8 cellular contexts compared by ENCODE assay signal in the genomic region with DNA sequence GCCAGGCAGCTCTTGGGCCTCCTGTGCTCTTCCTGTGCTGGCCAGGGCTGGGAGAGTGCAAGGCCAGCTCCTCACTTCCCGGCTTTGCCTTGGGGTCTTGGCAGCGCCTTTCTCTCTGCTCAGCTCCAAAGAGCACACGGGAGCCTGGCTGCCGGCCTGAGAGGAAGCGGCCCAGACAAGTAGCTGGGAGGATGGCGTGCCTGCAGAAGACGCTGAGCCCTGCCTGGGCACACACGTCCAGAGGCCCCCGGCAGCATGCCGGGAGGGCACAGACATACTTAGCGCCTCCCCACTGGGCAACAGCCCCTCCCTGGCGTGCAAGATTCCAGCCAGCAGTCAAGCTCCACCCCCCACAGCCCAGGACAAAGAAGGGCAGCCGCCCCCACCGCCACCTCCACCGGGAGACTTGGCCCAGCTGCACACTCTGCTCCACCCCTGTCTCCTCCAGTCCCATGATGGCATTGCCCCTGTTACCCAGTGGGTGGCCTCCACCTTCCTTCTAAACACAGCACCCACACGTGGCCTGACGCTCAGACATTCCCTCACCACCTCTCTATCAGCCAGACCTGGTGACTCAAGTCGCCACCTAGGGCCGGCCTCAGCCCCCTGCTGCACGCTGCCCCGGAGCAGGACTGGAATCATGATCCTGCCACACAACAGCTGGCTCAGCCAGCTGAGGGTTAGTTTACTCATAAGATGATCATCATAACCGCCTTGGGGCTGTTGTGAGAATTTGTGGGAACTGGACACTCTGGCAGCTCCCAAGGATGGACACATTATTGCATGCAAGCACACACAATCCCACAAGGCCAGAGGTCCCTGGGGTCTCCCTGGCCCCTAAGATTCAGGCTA. TPM values are rescaled to one million over a fixed set of nuclear protein-coding genes. Genes with fewer than 3 reads are reported as not detected.
DNase-seq lines count a peak whose midpoint lies in the region; ATAC-seq, FAIRE-seq and TF ChIP-seq lines count a peak whose summit lies in the region.

No MANE protein-coding gene starts in this region.

- no peaks in the 10 kb centered on the region for H3K36me3 Mint-ChIP-seq in activated CD4-positive, alpha-beta memory T cell treated with anti-CD3 and anti-CD28 coated beads, Interleukin-2, amount 10 ng/mL, durations not matched to agents 7 days and 5 days (ENCODE audit: low read depth)
- no peaks in the 10 kb centered on the region for H3K36me3 Mint-ChIP-seq in endodermal cell (ENCODE audit: low read depth)

- H3K4me1 Mint-ChIP-seq in activated CD4-positive, alpha-beta memory T cell treated with anti-CD3 and anti-CD28 coated beads, Interleukin-2, amount 10 ng/mL, durations not matched to agents 7 days and 5 days, result peaks cover 18% of the 10 kb centered on the region
- H3K4me1 Mint-ChIP-seq in endodermal cell, result peaks cover 15% of the 10 kb centered on the region
- peaks cover 15% of the 10 kb centered on the region for H3K4me1 Mint-ChIP-seq in stimulated activated naive CD8-positive, alpha-beta T cell treated with anti-CD3 and anti-CD28 coated beads, Interleukin-15, amount 100 ng/mL, for 72 hours

- H3K36me3 ChIP-seq in endodermal cell (ENCODE audit: control insufficient read depth, insufficient read depth, low read length) (no peaks in the 10 kb centered on the region), mesodermal cell (ENCODE audit: control insufficient read depth, insufficient read depth, low read length) (no peaks in the 10 kb centered on the region)

- no peak overlapping the region for H3K27ac Mint-ChIP-seq in activated CD4-positive, alpha-beta memory T cell treated with anti-CD3 and anti-CD28 coated beads, Interleukin-2, amount 10 ng/mL, durations not matched to agents 7 days and 5 days
- peak overlapping the region; percentile 98 for H3K27ac Mint-ChIP-seq in endodermal cell
- peak overlapping the region in 1 of 2 donors; percentile 81 for H3K27ac Mint-ChIP-seq in stimulated activated naive CD8-positive, alpha-beta T cell treated with anti-CD3 and anti-CD28 coated beads, Interleukin-15, amount 100 ng/mL, for 72 hours

- POLR2A ChIA-PET in activated CD4-positive, alpha-beta memory T cell treated with anti-CD3 and anti-CD28 coated beads, Interleukin-2, amount 10 ng/mL, durations not matched to agents 7 days and 5 days (lab: Charles Lee), result no interaction called here

- DNase-seq in COLO829 (ENCODE audit: low spot score), result peak; percentile 77
- peak; percentile 97 for DNase-seq in H54 (ENCODE audit: insufficient read length, low spot score)
- DNase-seq in NCI-H226, result peak; percentile 95
- DNase-seq in activated CD4-positive, alpha-beta memory T cell treated with anti-CD3 and anti-CD28 coated beads, Interleukin-2, amount 10 ng/mL, durations not matched to agents 7 days and 5 days, result peak; percentile 52
- DNase-seq in endodermal cell, result peak; percentile 95
- peak; percentile 31 to 57 for DNase-seq in stimulated activated naive CD8-positive, alpha-beta T cell treated with anti-CD3 and anti-CD28 coated beads, Interleukin-15, amount 100 ng/mL, for 72 hours

- no peaks in the 10 kb centered on the region for H3K27me3 ChIP-seq in endodermal cell (ENCODE audit: control insufficient read depth, insufficient read depth, low read length, poor library complexity, severe bottlenecking)

- peak; percentile 71 for TF ChIP-seq CTCF in endodermal cell (conservative IDR thresholded peaks at IDR 0.05)

- peak overlapping the region; percentile 71 for H3K27ac ChIP-seq in endodermal cell (ENCODE audit: low read depth, low read length)
- peak overlapping the region; percentile 87 for H3K27ac ChIP-seq in mesodermal cell (ENCODE audit: low read depth, low read length, severe bottlenecking)

- 18 to 20% methylated on average over 15 to 22 of the region's 22 CpGs for WGBS in endodermal cell (ENCODE audit: insufficient coverage in 1 of 2, insufficient read length in 1 of 2), 2 experiments
- 7 to 11% methylated on average over 18 to 21 of the region's 22 CpGs for WGBS in mesodermal cell (ENCODE audit: insufficient coverage in 2 of 2), 2 experiments

- H3K4me3 ChIP-seq in endodermal cell (ENCODE audit: low read length) (no peak overlapping the region), mesodermal cell (ENCODE audit: extremely low read depth, insufficient read depth, low read length, poor library complexity, severe bottlenecking) (no peak overlapping the region)

- no peak overlapping the region for H3K4me3 Mint-ChIP-seq in activated CD4-positive, alpha-beta memory T cell treated with anti-CD3 and anti-CD28 coated beads, Interleukin-2, amount 10 ng/mL, durations not matched to agents 7 days and 5 days
- peak overlapping the region; percentile 48 for H3K4me3 Mint-ChIP-seq in endodermal cell
- peak overlapping the region in 1 of 2 donors; percentile 43 for H3K4me3 Mint-ChIP-seq in stimulated activated naive CD8-positive, alpha-beta T cell treated with anti-CD3 and anti-CD28 coated beads, Interleukin-15, amount 100 ng/mL, for 72 hours

- H3K9ac ChIP-seq in endodermal cell (ENCODE audit: extremely low read depth, low read length, poor library complexity, severe bottlenecking), result no peak overlapping the region

- ATAC-seq in stimulated activated naive CD8-positive, alpha-beta T cell treated with anti-CD3 and anti-CD28 coated beads, Interleukin-15, amount 100 ng/mL, for 72 hours, result peak; percentile 94
- ATAC-seq in GM21529 (IDR thresholded peaks at IDR 0.05; ENCODE audit: unreplicated experiment), result no peak

- H3K9me3 ChIP-seq in endodermal cell (ENCODE audit: control insufficient read depth, low read length), result no peaks in the 10 kb centered on the region
- H3K9me3 ChIP-seq in mesodermal cell (ENCODE audit: control insufficient read depth, low read length), result no peaks in the 10 kb centered on the region

- CTCF ChIA-PET in activated CD4-positive, alpha-beta memory T cell treated with anti-CD3 and anti-CD28 coated beads, Interleukin-2, amount 10 ng/mL, durations not matched to agents 7 days and 5 days (lab: Charles Lee), result interaction anchor here (0.6 to 3.0 kb wide), 11 partner anchors 8 to 583 kb away, joined by 3 to 21 read pairs (median 4); a partner anchor contains a TSS

- FAIRE-seq in H54 (lab: Jason Lieb, UNC), result peak; percentile 11

- no peaks in the 10 kb centered on the region for H3K9me3 Mint-ChIP-seq in activated CD4-positive, alpha-beta memory T cell treated with anti-CD3 and anti-CD28 coated beads, Interleukin-2, amount 10 ng/mL, durations not matched to agents 7 days and 5 days
- H3K9me3 Mint-ChIP-seq in endodermal cell, result no peaks in the 10 kb centered on the region
- no peaks in the 10 kb centered on the region for H3K9me3 Mint-ChIP-seq in stimulated activated naive CD8-positive, alpha-beta T cell treated with anti-CD3 and anti-CD28 coated beads, Interleukin-15, amount 100 ng/mL, for 72 hours

- peaks cover 3% of the 10 kb centered on the region for H3K4me1 ChIP-seq in endodermal cell (ENCODE audit: control insufficient read depth, insufficient read depth, low read length)
- H3K4me1 ChIP-seq in mesodermal cell (ENCODE audit: control insufficient read depth, insufficient read depth, low read length, poor library complexity, severe bottlenecking), result peaks cover 35% of the 10 kb centered on the region

- TF ChIP-seq POLR2A in H54 (IDR thresholded peaks at IDR 0.05; ENCODE audit: low read depth, low read length), result peak; percentile 61

- peaks cover 16% of the 10 kb centered on the region for H3K27me3 Mint-ChIP-seq in activated CD4-positive, alpha-beta memory T cell treated with anti-CD3 and anti-CD28 coated beads, Interleukin-2, amount 10 ng/mL, durations not matched to agents 7 days and 5 days
- H3K27me3 Mint-ChIP-seq in endodermal cell (ENCODE audit: insufficient read depth), result no peaks in the 10 kb centered on the region
- no peaks in the 10 kb centered on the region for H3K27me3 Mint-ChIP-seq in stimulated activated naive CD8-positive, alpha-beta T cell treated with anti-CD3 and anti-CD28 coated beads, Interleukin-15, amount 100 ng/mL, for 72 hours

RNA-seq across cellular contexts. Expression of a gene that starts 12.4 kb away (rescaled TPM):
- under 1 TPM in 1 of 2 experiments, not detected in 1; 0.30 TPM for total RNA-seq in activated CD4-positive, alpha-beta memory T cell treated with anti-CD3 and anti-CD28 coated beads, Interleukin-2, amount 10 ng/mL, durations not matched to agents 7 days and 5 days
- 1 to 10 TPM in 1 of 2 donors, under 1 TPM in 1; 0.51 to 2.6 TPM for total RNA-seq in endodermal cell
- polyA plus RNA-seq in endodermal cell (2013, experiment 1 of 2), result 0.75 TPM
- polyA plus RNA-seq in endodermal cell (2013, experiment 2 of 2), result 0.46 TPM
- 2.4 TPM for polyA plus RNA-seq in mesodermal cell (2013, experiment 1 of 2)
- 1.3 TPM for polyA plus RNA-seq in mesodermal cell (2013, experiment 2 of 2)

RNA-seq across cellular contexts. Expression of a gene that starts 23.2 kb away (rescaled TPM):
- under 1 TPM; 0.50 to 0.55 TPM for total RNA-seq in activated CD4-positive, alpha-beta memory T cell treated with anti-CD3 and anti-CD28 coated beads, Interleukin-2, amount 10 ng/mL, durations not matched to agents 7 days and 5 days
- 10 to 100 TPM; 62.2 to 85.6 TPM for total RNA-seq in endodermal cell
- polyA plus RNA-seq in endodermal cell (2013, experiment 1 of 2), result 115 TPM
- 126 TPM for polyA plus RNA-seq in endodermal cell (2013, experiment 2 of 2)
- polyA plus RNA-seq in mesodermal cell (2013, experiment 1 of 2), result 852 TPM
- polyA plus RNA-seq in mesodermal cell (2013, experiment 2 of 2), result 735 TPM

RNA-seq across cellular contexts. Expression of a gene that starts 27.7 kb away (rescaled TPM):
- total RNA-seq in activated CD4-positive, alpha-beta memory T cell treated with anti-CD3 and anti-CD28 coated beads, Interleukin-2, amount 10 ng/mL, durations not matched to agents 7 days and 5 days, result 100 to 1,000 TPM; 136 to 137 TPM
- total RNA-seq in endodermal cell, result 10 to 100 TPM; 24.1 to 34.6 TPM
- polyA plus RNA-seq in endodermal cell (2013, experiment 1 of 2), result 27.5 TPM
- polyA plus RNA-seq in endodermal cell (2013, experiment 2 of 2), result 28.4 TPM
- 45.5 TPM for polyA plus RNA-seq in mesodermal cell (2013, experiment 1 of 2)
- polyA plus RNA-seq in mesodermal cell (2013, experiment 2 of 2), result 36.7 TPM

RNA-seq across cellular contexts. Expression of a gene that starts 48.2 kb away (rescaled TPM):
- 1 to 10 TPM in 1 of 2 experiments, under 1 TPM in 1; 0.68 to 1.3 TPM for total RNA-seq in activated CD4-positive, alpha-beta memory T cell treated with anti-CD3 and anti-CD28 coated beads, Interleukin-2, amount 10 ng/mL, durations not matched to agents 7 days and 5 days
- total RNA-seq in endodermal cell, result 10 to 100 TPM in 1 of 2 donors, 1 to 10 TPM in 1; 9.5 to 23.2 TPM
- 28.9 TPM for polyA plus RNA-seq in endodermal cell (2013, experiment 1 of 2)
- polyA plus RNA-seq in endodermal cell (2013, experiment 2 of 2), result 28.6 TPM
- polyA plus RNA-seq in mesodermal cell (2013, experiment 1 of 2), result 26.6 TPM
- 18.7 TPM for polyA plus RNA-seq in mesodermal cell (2013, experiment 2 of 2)

Comparison
In these comparisons a context has a peak if more than half of its experiments do, and no peak if none do; other contexts are left out.
1. DNase-seq: peak in every context shown above with its lines; median percentile 97 in H54; 95 in NCI-H226; 95 in endodermal cell; 77 in COLO829; 52 in activated CD4-positive, alpha-beta memory T cell treated with anti-CD3 and anti-CD28 coated beads, Interleukin-2, amount 10 ng/mL, durations not matched to agents 7 days and 5 days; 44 in stimulated activated naive CD8-positive, alpha-beta T cell treated with anti-CD3 and anti-CD28 coated beads, Interleukin-15, amount 100 ng/mL, for 72 hours.
2. RNA of a gene that starts 23.2 kb away (total RNA-seq): 62.2 to 85.6 TPM in endodermal cell; 0.50 to 0.55 TPM in activated CD4-positive, alpha-beta memory T cell treated with anti-CD3 and anti-CD28 coated beads, Interleukin-2, amount 10 ng/mL, durations not matched to agents 7 days and 5 days; every median in the first group is over 10 times any median in the second.